19 cellular contexts compared by ENCODE assay signal in genomic region chr5:79516986-79517385, GRCh38. TPM values are rescaled to one million over a fixed set of nuclear protein-coding genes. Genes with fewer than 3 reads are reported as not detected.
A peak's percentile ranks its signal among the peaks of the same experiment; 100 is the strongest.
DNase-seq lines count a peak whose midpoint lies in the region; ATAC-seq and TF ChIP-seq lines count a peak whose summit lies in the region.
"Had no signal": no experiment of that assay in that cellular context is flagged by ENCODE, and none has a peak within 500 bp of the region (broad histone marks: within the 10 kb centered on the region; RNA-seq: fewer than 3 reads in every experiment).

No MANE protein-coding gene starts in this region.

- peak overlapping the region; percentile 80 for H3K27ac ChIP-seq in DND-41 (ENCODE audit: low read length)
- H3K27ac ChIP-seq: ovary had no signal

- peak overlapping the region; percentile 41; the same call in 1 of the 2 replicates for H3K4me2 ChIP-seq in DND-41 (ENCODE audit: insufficient read depth, low read length)

- H3K4me3 ChIP-seq in DND-41 (ENCODE audit: low read depth in 1 of 2, low read length in 2 of 2): no peak overlapping the region
- H3K4me3 ChIP-seq in MG63: no peak overlapping the region
- H3K4me3 ChIP-seq: ovary had no signal

- POLR2A ChIA-PET in WTC11 (lab: Charles Lee): interaction anchor here (0.6 kb wide), 1 partner anchor 15 kb away, joined by 4 read pairs; no protein-coding TSS in a partner anchor
- POLR2A ChIA-PET in naive thymus-derived CD8-positive, alpha-beta T cell (lab: Charles Lee): interaction anchor here (0.6 kb wide), 1 partner anchor 1069 kb away, joined by 3 read pairs; no protein-coding TSS in a partner anchor

- H3K4me3 Mint-ChIP-seq in WTC11: no peak overlapping the region
- peak overlapping the region in 9 of 10 donors; percentile 4 to 81 (median 34) for H3K4me3 Mint-ChIP-seq in naive thymus-derived CD8-positive, alpha-beta T cell
- H3K4me3 Mint-ChIP-seq: activated CD8-positive, alpha-beta memory T cell treated with anti-CD3 and anti-CD28 coated beads, Interleukin-2, amount 10 ng/mL, durations not matched to agents 7 days and 5 days; activated T-helper 17 cell treated with anti-CD3 and anti-CD28 coated beads, Interleukin-2, amount 50 U/mL, for 72 hours had no signal

- H4K20me1 ChIP-seq in DND-41 (ENCODE audit: insufficient read depth, low read length): no peaks in the 10 kb centered on the region

- H3K4me1 Mint-ChIP-seq in WTC11: peaks cover 22% of the 10 kb centered on the region
- H3K4me1 Mint-ChIP-seq in naive thymus-derived CD8-positive, alpha-beta T cell: peaks cover 11 to 34% (median 32%) of the 10 kb centered on the region in 4 donors

- peak overlapping the region; percentile 63 for H2AFZ ChIP-seq in DND-41 (ENCODE audit: low read depth, low read length)

- no peaks in the 10 kb centered on the region for H3K9me3 Mint-ChIP-seq in WTC11
- H3K9me3 Mint-ChIP-seq in naive thymus-derived CD8-positive, alpha-beta T cell: no peaks in the 10 kb centered on the region
- H3K9me3 Mint-ChIP-seq: activated T-helper 17 cell treated with anti-CD3 and anti-CD28 coated beads, Interleukin-2, amount 50 U/mL, for 72 hours had no signal

- no peaks in the 10 kb centered on the region for H3K36me3 Mint-ChIP-seq in WTC11
- H3K36me3 Mint-ChIP-seq in naive thymus-derived CD8-positive, alpha-beta T cell: peaks cover 0 to 2% (median 0%) of the 10 kb centered on the region in 3 donors

- peaks cover 52% of the 10 kb centered on the region for H3K4me1 ChIP-seq in DND-41 (ENCODE audit: insufficient read depth, low read length)

- H3K9ac ChIP-seq in DND-41 (ENCODE audit: low read depth, low read length): peak overlapping the region; percentile 46

- DNase-seq in SIG-M5 treated with dmso at 0.1 percent for 504 hours (lab: John Stamatoyannopoulos, UW; ENCODE audit: unreplicated experiment) (peak; percentile 9), SIG-M5 (lab: John Stamatoyannopoulos, UW) (no peak), DND-41 (no peak), WTC11 (ENCODE audit: low spot score) (no peak), globus pallidus (ENCODE audit: low spot score) (no peak), NCI-H1930 (lab: John Stamatoyannopoulos, UW) (no peak), MG63 (no peak)
- peak in 1 of 10 donors; percentile 21 for DNase-seq in naive thymus-derived CD8-positive, alpha-beta T cell
- DNase-seq: activated CD4-positive, alpha-beta T cell treated with anti-CD3 and anti-CD28 coated beads for 4 hours; activated CD8-positive, alpha-beta memory T cell treated with anti-CD3 and anti-CD28 coated beads, Interleukin-2, amount 10 ng/mL, durations not matched to agents 7 days and 5 days; amniotic stem cell; cortex of kidney; GOT3; mammary epithelial cell; OCI-M1; ovary; Right ventricle myocardium superior; stimulated activated CD4-positive, alpha-beta T cell treated with anti-CD3 and anti-CD28 coated beads, Interleukin-12 subunit alpha, Interleukin-12 subunit beta, amount 100 ng/mL, for 4 hours had no signal

- peak overlapping the region; percentile 12 for H3K27ac Mint-ChIP-seq in WTC11
- peak overlapping the region; percentile 12 to 92 (median 64) for H3K27ac Mint-ChIP-seq in naive thymus-derived CD8-positive, alpha-beta T cell
- H3K27ac Mint-ChIP-seq: activated CD8-positive, alpha-beta memory T cell treated with anti-CD3 and anti-CD28 coated beads, Interleukin-2, amount 10 ng/mL, durations not matched to agents 7 days and 5 days; activated T-helper 17 cell treated with anti-CD3 and anti-CD28 coated beads, Interleukin-2, amount 50 U/mL, for 72 hours had no signal

- CTCF ChIA-PET in WTC11 (lab: Charles Lee): no interaction called here

- no peaks in the 10 kb centered on the region for H3K27me3 Mint-ChIP-seq in WTC11 (ENCODE audit: low read depth)
- H3K27me3 Mint-ChIP-seq in naive thymus-derived CD8-positive, alpha-beta T cell: peaks cover 0 to 15% (median 5%) of the 10 kb centered on the region in 5 donors

- H3K36me3 ChIP-seq in DND-41 (ENCODE audit: insufficient read depth, low read length) (no peaks in the 10 kb centered on the region), MG63 (no peaks in the 10 kb centered on the region)
- H3K36me3 ChIP-seq: ovary had no signal

- TF ChIP-seq CTCF in DND-41 (IDR thresholded peaks at IDR 0.05; ENCODE audit: borderline replicate concordance, extremely low read depth, low read length, poor library complexity, severe bottlenecking) (no peak), WTC11 (IDR thresholded peaks at IDR 0.05) (no peak)

- peaks cover 14% of the 10 kb centered on the region for H3K79me2 ChIP-seq in DND-41 (ENCODE audit: insufficient read depth, low read length)

- no peaks in the 10 kb centered on the region for H3K9me3 ChIP-seq in DND-41 (ENCODE audit: insufficient read depth, low read length, severe bottlenecking)
- H3K9me3 ChIP-seq in MG63: no peaks in the 10 kb centered on the region
- H3K9me3 ChIP-seq: ovary had no signal

- H3K27me3 ChIP-seq in DND-41 (ENCODE audit: insufficient read depth, low read length, poor library complexity): no peaks in the 10 kb centered on the region
- no peaks in the 10 kb centered on the region for H3K27me3 ChIP-seq in MG63
- H3K27me3 ChIP-seq: ovary had no signal

- no peak for ATAC-seq in DND-41 (ENCODE audit: insufficient read depth, low read depth)
- no peak for ATAC-seq in WTC11
- no peak for ATAC-seq in naive thymus-derived CD8-positive, alpha-beta T cell
- ATAC-seq: activated CD8-positive, alpha-beta memory T cell treated with anti-CD3 and anti-CD28 coated beads, Interleukin-2, amount 10 ng/mL, durations not matched to agents 7 days and 5 days; activated T-helper 17 cell treated with anti-CD3 and anti-CD28 coated beads, Interleukin-2, amount 50 U/mL, for 72 hours had no signal

TF ChIP-seq in WTC11, 78 proteins besides CTCF, POLR2A, EP300 and RAD21 (continues in another document):
- TF ChIP-seq ZNF138 (CRISPR knock-in tag; conservative IDR thresholded peaks at IDR 0.05) (no peak), PRRX2 (CRISPR knock-in tag; IDR thresholded peaks at IDR 0.05) (no peak), SMAD4 (CRISPR knock-in tag; IDR thresholded peaks at IDR 0.05) (no peak), FOXP4 (CRISPR knock-in tag; IDR thresholded peaks at IDR 0.05) (no peak), ZBTB43 (CRISPR knock-in tag; IDR thresholded peaks at IDR 0.05) (no peak), AR (CRISPR knock-in tag; IDR thresholded peaks at IDR 0.05) (no peak), USF1 (CRISPR knock-in tag; IDR thresholded peaks at IDR 0.05) (no peak)

RNA-seq across cellular contexts. Expression of gene HOMER1, which starts 3.1 kb away (rescaled TPM):
- 32.1 to 37.6 TPM (median 35.5 TPM) in 3 replicates for total RNA-seq in WTC11 (2021)
- total RNA-seq in naive thymus-derived CD8-positive, alpha-beta T cell: 1 to 10 TPM; 3.4 to 5.4 TPM
- polyA plus RNA-seq in naive thymus-derived CD8-positive, alpha-beta T cell: 1 to 10 TPM in 2 of 3 donors, under 1 TPM in 1; 0.70 to 3.3 (median 2.5) TPM
- total RNA-seq in MG63 (2014; rRNA removed; shearing (Covaris generic); ENCODE audit: low replicate concordance): 6.3 and 12.0 TPM in 2 replicates
